21 cellular contexts compared by ENCODE assay signal in the genomic region with DNA sequence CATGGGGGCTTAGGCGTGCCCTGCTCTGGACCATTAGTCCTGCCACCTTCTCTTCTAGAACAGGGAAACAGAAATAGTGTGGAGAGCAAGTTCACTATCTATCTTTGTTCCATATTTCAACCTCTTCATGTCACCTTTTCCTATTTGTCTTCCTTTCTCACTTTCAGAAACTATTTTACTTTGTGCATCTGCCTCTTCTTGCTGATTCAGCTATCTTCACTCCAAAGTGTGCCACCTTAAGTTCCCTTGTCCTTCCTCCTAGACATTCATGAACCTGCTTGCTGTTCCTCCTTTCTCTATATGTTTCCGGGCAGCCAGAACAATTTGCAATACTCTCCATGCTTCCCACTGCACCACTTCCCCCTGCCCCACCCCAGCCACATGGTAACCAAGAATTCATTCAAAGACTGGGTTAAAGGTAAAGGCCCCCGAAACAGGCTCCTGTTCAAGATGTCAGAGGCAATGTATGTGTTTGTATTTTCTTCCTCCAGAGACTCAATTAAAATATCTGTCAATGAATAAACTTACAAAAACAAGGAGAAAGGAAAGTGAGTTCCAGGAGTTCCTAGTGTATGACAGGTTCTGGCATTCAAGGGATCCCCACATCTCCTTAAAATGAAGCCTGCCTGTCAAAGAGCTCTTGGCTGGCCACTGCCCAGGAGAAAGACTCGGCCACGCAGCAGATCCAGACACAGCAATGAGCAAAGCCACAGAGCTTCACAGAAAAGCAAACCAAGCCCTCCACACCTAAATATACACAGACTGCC.
"Had no signal": no experiment of that assay in that cellular context is flagged by ENCODE, and none has a peak within 500 bp of the region (broad histone marks: within the 10 kb centered on the region; RNA-seq: fewer than 3 reads in every experiment).

No MANE protein-coding gene starts in this region.

- H3K27ac ChIP-seq: coronary artery, foreskin keratinocyte, parathyroid adenoma, prostate gland, testis, tibial nerve had no signal

- H3K79me2 ChIP-seq: parathyroid adenoma had no signal

- H3K9me3 ChIP-seq: prostate gland, testis, tibial nerve had no signal

- H3K9ac ChIP-seq: parathyroid adenoma had no signal

- H3K36me3 ChIP-seq: prostate gland, tibial nerve had no signal

- H3K4me1 ChIP-seq: parathyroid adenoma, prostate gland, testis, tibial nerve had no signal

- H3K27me3 ChIP-seq: foreskin keratinocyte, testis, tibial nerve had no signal

- ATAC-seq: foreskin keratinocyte; left colon; left ventricle myocardium superior; naive thymus-derived CD4-positive, alpha-beta T cell; sciatic nerve; stimulated activated naive B cell treated with anti-CD40 and anti-IgM and Interleukin-4, amounts not matched to agents 10 μg/mL and 1 μg/mL and 100 μg/mL, for 72 hours; stimulated activated naive CD8-positive, alpha-beta T cell treated with anti-CD3 and anti-CD28 coated beads, Interleukin-15, amount 100 ng/mL, for 72 hours had no signal

- DNase-seq: effector CD4-positive, alpha-beta T cell; endodermal cell; erythroblast; foreskin keratinocyte; immature natural killer cell; left colon; left ventricle myocardium superior; naive thymus-derived CD4-positive, alpha-beta T cell; nephron progenitor cell; retina; stimulated activated CD4-positive, alpha-beta T cell treated with anti-CD3 and anti-CD28 coated beads, Interleukin-2, amount 100 ng/mL, for 24 hours; stimulated activated CD4-positive, alpha-beta T cell treated with anti-CD3 and anti-CD28 coated beads, Interleukin-4, amount 100 ng/mL, for 4 hours; stimulated activated naive B cell treated with anti-CD40 and anti-IgM and Interleukin-4, amounts not matched to agents 10 μg/mL and 1 μg/mL and 100 μg/mL, for 72 hours; stimulated activated naive CD8-positive, alpha-beta T cell treated with anti-CD3 and anti-CD28 coated beads, Interleukin-15, amount 100 ng/mL, for 72 hours; testis had no signal

- H2AFZ ChIP-seq: parathyroid adenoma had no signal

- H3K4me3 ChIP-seq: coronary artery, lung, prostate gland, testis, tibial nerve had no signal
